9 cellular contexts compared by ENCODE assay signal in the genomic region with DNA sequence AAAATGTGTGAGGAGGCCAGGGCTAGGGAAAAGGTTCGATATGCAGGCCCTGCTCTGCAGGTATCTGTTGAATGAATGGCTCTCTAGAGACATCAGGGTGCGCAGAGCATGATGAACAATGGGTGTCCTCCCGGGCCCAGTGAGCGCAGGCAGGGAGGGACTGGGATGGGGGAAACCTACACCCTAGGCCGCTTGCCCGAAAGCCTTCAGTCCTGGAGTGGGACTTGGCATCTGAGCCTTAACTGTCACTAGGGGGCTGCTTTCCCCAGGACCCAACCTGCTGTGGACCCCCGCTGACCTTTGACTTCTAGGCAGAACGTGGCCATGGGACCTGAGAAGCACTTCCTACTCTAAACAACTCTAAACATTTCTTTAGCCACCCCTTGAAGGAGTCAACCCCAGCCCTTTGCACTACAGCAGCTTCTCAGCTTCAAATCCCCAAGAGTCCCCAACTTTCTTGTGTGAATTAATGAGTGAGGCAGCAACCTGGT. TPM values are rescaled to one million over a fixed set of nuclear protein-coding genes. Genes with fewer than 3 reads are reported as not detected.
DNase-seq lines count a peak whose midpoint lies in the region; ATAC-seq and TF ChIP-seq lines count a peak whose summit lies in the region.
"Had no signal": no experiment of that assay in that cellular context is flagged by ENCODE, and none has a peak within 500 bp of the region (broad histone marks: within the 10 kb centered on the region; RNA-seq: fewer than 3 reads in every experiment).

No MANE protein-coding gene starts in this region.

- peak overlapping the region; percentile 80 for H3K4me3 Mint-ChIP-seq in activated T-helper 1 cell treated with anti-CD3 and anti-CD28 coated beads, Interleukin-12 subunit alpha, Interleukin-12 subunit beta, Interleukin-2, Interleukin-4 antibody, amounts not matched to agents 30 ng/mL and 10 ng/mL and 1 ng/mL, durations not matched to agents 14 hours and 24 hours and 36 hours

- H3K4me1 Mint-ChIP-seq in activated T-helper 1 cell treated with anti-CD3 and anti-CD28 coated beads, Interleukin-12 subunit alpha, Interleukin-12 subunit beta, Interleukin-2, Interleukin-4 antibody, amounts not matched to agents 30 ng/mL and 10 ng/mL and 1 ng/mL, durations not matched to agents 14 hours and 24 hours and 36 hours (ENCODE audit: low read depth): peaks cover 38% of the 10 kb centered on the region

- H4K20me1 ChIP-seq in hepatocyte (ENCODE audit: insufficient read depth, poor library complexity, severe bottlenecking): no peaks in the 10 kb centered on the region

- H3K36me3 ChIP-seq in HEK293 (ENCODE audit: control insufficient read depth in 2 of 2, insufficient read depth in 1 of 2, low read length in 2 of 2) (peaks cover 0 to 20% of the 10 kb centered on the region in 2 experiments; a peak in 1 of 3 replicates), hepatocyte (replicated peaks; ENCODE audit: insufficient read depth, low read depth) (no peaks in the 10 kb centered on the region), skeletal muscle tissue (ENCODE audit: control insufficient read depth in 3 of 3, insufficient read depth in 3 of 3, low read length in 3 of 3) (peaks cover 8 to 19% (median 18%) of the 10 kb centered on the region in 3 donors)

- no peaks in the 10 kb centered on the region for H3K9me2 ChIP-seq in hepatocyte (replicated peaks; ENCODE audit: insufficient read depth)

- no peaks in the 10 kb centered on the region for H3K36me3 Mint-ChIP-seq in activated T-helper 1 cell treated with anti-CD3 and anti-CD28 coated beads, Interleukin-12 subunit alpha, Interleukin-12 subunit beta, Interleukin-2, Interleukin-4 antibody, amounts not matched to agents 30 ng/mL and 10 ng/mL and 1 ng/mL, durations not matched to agents 14 hours and 24 hours and 36 hours (ENCODE audit: low read depth)

- intact Hi-C loops in activated T-helper 1 cell treated with anti-CD3 and anti-CD28 coated beads, Interleukin-12 subunit alpha, Interleukin-12 subunit beta, Interleukin-2, Interleukin-4 antibody, amounts not matched to agents 30 ng/mL and 10 ng/mL and 1 ng/mL, durations not matched to agents 14 hours and 24 hours and 36 hours (cut with micrococcal nuclease): no loop called here
- intact Hi-C loops in left colon (cut with DNase I, micrococcal nuclease): no loop called here

- H3K9me3 ChIP-seq in HEK293 (ENCODE audit: control insufficient read depth, insufficient read depth, low read depth, low read length): no peaks in the 10 kb centered on the region
- no peaks in the 10 kb centered on the region for H3K9me3 ChIP-seq in hepatocyte (ENCODE audit: low read depth)
- no peaks in the 10 kb centered on the region for H3K9me3 ChIP-seq in skeletal muscle tissue (ENCODE audit: control insufficient read depth in 3 of 3, low read length in 3 of 3)

- CTCF ChIA-PET in HEK293 (lab: Yijun Ruan, JAX): interaction anchor here (0.6 to 5.1 kb wide), 20 partner anchors 9 to 302 kb away, joined by 3 to 84 read pairs (median 6); partner anchors contain the start of gene CD164L2

- POLR2A ChIA-PET in HEK293 (lab: Yijun Ruan, JAX): interaction anchor here (0.7 to 2.6 kb wide), 11 partner anchors 10 to 406 kb away, joined by 3 to 23 read pairs (median 4); partner anchors contain the start of genes AHDC1, STX12, TMEM222 and WDTC1

- peak overlapping the region; percentile 98 for H3K4me2 ChIP-seq in hepatocyte

- peak overlapping the region; percentile 98 for H2AFZ ChIP-seq in hepatocyte

- H3K27ac ChIP-seq in HEK293 (ENCODE audit: extremely low read depth, low read depth, low read length): peak overlapping the region; percentile 78; the same call in 1 of the 2 replicates
- H3K27ac ChIP-seq in hepatocyte: peak overlapping the region; percentile 90
- H3K27ac ChIP-seq in skeletal muscle tissue (ENCODE audit: low read depth, low read length): peak overlapping the region; percentile 88

- H3K27me3 ChIP-seq in hepatocyte (no peaks in the 10 kb centered on the region), skeletal muscle tissue (ENCODE audit: control insufficient read depth in 3 of 3, insufficient read depth in 3 of 3, low read length in 3 of 3) (no peaks in the 10 kb centered on the region)

- peak overlapping the region; percentile 71 to 89 (median 84) for H3K9ac ChIP-seq in skeletal muscle tissue (ENCODE audit: low read depth in 1 of 3, low read length in 3 of 3)

- H3K27ac Mint-ChIP-seq in activated T-helper 1 cell treated with anti-CD3 and anti-CD28 coated beads, Interleukin-12 subunit alpha, Interleukin-12 subunit beta, Interleukin-2, Interleukin-4 antibody, amounts not matched to agents 30 ng/mL and 10 ng/mL and 1 ng/mL, durations not matched to agents 14 hours and 24 hours and 36 hours: peak overlapping the region; percentile 65

- peaks cover 2% of the 10 kb centered on the region; the same call in 1 of the 2 replicates for H3K4me1 ChIP-seq in HEK293 (ENCODE audit: control insufficient read depth, insufficient read depth, low read length)
- H3K4me1 ChIP-seq in hepatocyte (ENCODE audit: insufficient read depth): peaks cover 7% of the 10 kb centered on the region
- peaks cover 23 to 33% (median 26%) of the 10 kb centered on the region in 3 donors for H3K4me1 ChIP-seq in skeletal muscle tissue (ENCODE audit: control insufficient read depth in 3 of 3, insufficient read depth in 3 of 3, low read length in 3 of 3)

- TF ChIP-seq CTCF in HEK293 (tag by site-specific recombination; IDR thresholded peaks at IDR 0.05) (no peak), hepatocyte (IDR thresholded peaks at IDR 0.05; ENCODE audit: poor library complexity) (no peak)

- no peak for DNase-seq in activated T-helper 1 cell treated with anti-CD3 and anti-CD28 coated beads, Interleukin-12 subunit alpha, Interleukin-12 subunit beta, Interleukin-2, Interleukin-4 antibody, amounts not matched to agents 30 ng/mL and 10 ng/mL and 1 ng/mL, durations not matched to agents 14 hours and 24 hours and 36 hours (ENCODE audit: low spot score)
- DNase-seq in hepatocyte (ENCODE audit: low spot score) (no peak), AML-193 (lab: John Stamatoyannopoulos, UW) (no peak), NCI-H2029 (lab: John Stamatoyannopoulos, UW) (no peak), left colon (no peak)
- DNase-seq: NK-92 treated with Interleukin-12 subunit alpha and Interleukin-12 subunit beta, amount 100 ng/mL, for 24 hours had no signal

- no peaks in the 10 kb centered on the region for H3K79me2 ChIP-seq in hepatocyte

- WGBS in hepatocyte (ENCODE audit: low lambda C conversion rate, missing lambda C conversion rate): 36% methylated on average over 8 of the region's 8 CpGs

- H3K4me3 ChIP-seq in HEK293 (ENCODE audit: low read depth, low read length) (peak overlapping the region; percentile 60), hepatocyte (peak overlapping the region; percentile 60), skeletal muscle tissue (ENCODE audit: low read length in 3 of 3) (peak overlapping the region; percentile 64 to 80 (median 75))

- ATAC-seq in left colon (no peak), GM21526 (IDR thresholded peaks at IDR 0.05; ENCODE audit: low FRiP score, unreplicated experiment) (no peak)

- H3K27me3 Mint-ChIP-seq in activated T-helper 1 cell treated with anti-CD3 and anti-CD28 coated beads, Interleukin-12 subunit alpha, Interleukin-12 subunit beta, Interleukin-2, Interleukin-4 antibody, amounts not matched to agents 30 ng/mL and 10 ng/mL and 1 ng/mL, durations not matched to agents 14 hours and 24 hours and 36 hours (ENCODE audit: insufficient read depth): no peaks in the 10 kb centered on the region

- no peaks in the 10 kb centered on the region for H3K9me3 Mint-ChIP-seq in activated T-helper 1 cell treated with anti-CD3 and anti-CD28 coated beads, Interleukin-12 subunit alpha, Interleukin-12 subunit beta, Interleukin-2, Interleukin-4 antibody, amounts not matched to agents 30 ng/mL and 10 ng/mL and 1 ng/mL, durations not matched to agents 14 hours and 24 hours and 36 hours

TF ChIP-seq in HEK293, 187 proteins besides CTCF, POLR2A, EP300 and RAD21 (continues in another document):
- TF ChIP-seq ZNF133 (tag by site-specific recombination; IDR thresholded peaks at IDR 0.05): no peak
- peak; percentile 87 for TF ChIP-seq ZNF335 (tag by site-specific recombination; conservative IDR thresholded peaks at IDR 0.05)
- TF ChIP-seq ZNF664 (tag by site-specific recombination; IDR thresholded peaks at IDR 0.05): no peak
- no peak for TF ChIP-seq ZBTB8A (tag by site-specific recombination; IDR thresholded peaks at IDR 0.05)
- no peak for TF ChIP-seq ZBTB21 (tag by site-specific recombination; IDR thresholded peaks at IDR 0.05)

RNA-seq across cellular contexts. Expression of gene MAP3K6, which starts 0.4 kb away (rescaled TPM):
- 11.2 and 13.7 TPM in 2 replicates for total RNA-seq in activated T-helper 1 cell treated with anti-CD3 and anti-CD28 coated beads, Interleukin-12 subunit alpha, Interleukin-12 subunit beta, Interleukin-2, Interleukin-4 antibody, amounts not matched to agents 30 ng/mL and 10 ng/mL and 1 ng/mL, durations not matched to agents 14 hours and 24 hours and 36 hours
- total RNA-seq in hepatocyte (4.3 and 6.3 TPM in 2 replicates), skeletal muscle tissue (4.2 TPM), left colon (10 to 100 TPM; 14.6 to 34.9 TPM)
- 20.4 and 24.8 TPM in 2 replicates for polyA plus RNA-seq in hepatocyte

RNA-seq across cellular contexts. Expression of gene FCN3, which starts 7.4 kb away (rescaled TPM):
- not detected in 2 replicates for total RNA-seq in activated T-helper 1 cell treated with anti-CD3 and anti-CD28 coated beads, Interleukin-12 subunit alpha, Interleukin-12 subunit beta, Interleukin-2, Interleukin-4 antibody, amounts not matched to agents 30 ng/mL and 10 ng/mL and 1 ng/mL, durations not matched to agents 14 hours and 24 hours and 36 hours
- total RNA-seq in hepatocyte: not detected in 2 replicates
- polyA plus RNA-seq in hepatocyte: not detected in 2 replicates
- not detected for total RNA-seq in skeletal muscle tissue
- under 1 TPM; 0.45 to 0.76 TPM for total RNA-seq in left colon

RNA-seq across cellular contexts. Expression of gene CD164L2, which starts 15.9 kb away (rescaled TPM):
- total RNA-seq in activated T-helper 1 cell treated with anti-CD3 and anti-CD28 coated beads, Interleukin-12 subunit alpha, Interleukin-12 subunit beta, Interleukin-2, Interleukin-4 antibody, amounts not matched to agents 30 ng/mL and 10 ng/mL and 1 ng/mL, durations not matched to agents 14 hours and 24 hours and 36 hours: not detected in 2 replicates
- not detected in 2 replicates for total RNA-seq in hepatocyte
- polyA plus RNA-seq in hepatocyte: 0.19 TPM in 1 of 2 replicates, not detected in the other
- total RNA-seq in skeletal muscle tissue: not detected
- total RNA-seq in left colon: 1 to 10 TPM in 1 of 2 donors, under 1 TPM in 1; 0.47 to 2.0 TPM

RNA-seq across cellular contexts. Expression of gene GPR3, which starts 25.2 kb away (rescaled TPM):
- total RNA-seq in activated T-helper 1 cell treated with anti-CD3 and anti-CD28 coated beads, Interleukin-12 subunit alpha, Interleukin-12 subunit beta, Interleukin-2, Interleukin-4 antibody, amounts not matched to agents 30 ng/mL and 10 ng/mL and 1 ng/mL, durations not matched to agents 14 hours and 24 hours and 36 hours: 3.2 and 4.0 TPM in 2 replicates
- 0.32 and 0.47 TPM in 2 replicates for total RNA-seq in hepatocyte
- 1.5 and 2.2 TPM in 2 replicates for polyA plus RNA-seq in hepatocyte
- under 0.01 TPM for total RNA-seq in skeletal muscle tissue
- not detected for total RNA-seq in left colon

RNA-seq across cellular contexts. Expression of gene SYTL1, which starts 25.4 kb away (rescaled TPM):
- 24.4 and 26.3 TPM in 2 replicates for total RNA-seq in activated T-helper 1 cell treated with anti-CD3 and anti-CD28 coated beads, Interleukin-12 subunit alpha, Interleukin-12 subunit beta, Interleukin-2, Interleukin-4 antibody, amounts not matched to agents 30 ng/mL and 10 ng/mL and 1 ng/mL, durations not matched to agents 14 hours and 24 hours and 36 hours
- total RNA-seq in hepatocyte (10.6 and 12.1 TPM in 2 replicates), skeletal muscle tissue (under 0.01 TPM), left colon (10 to 100 TPM; 12.9 to 15.2 TPM)
- polyA plus RNA-seq in hepatocyte: 21.7 and 26.2 TPM in 2 replicates
